Comparison of ENCODE assay signal across 11 cellular contexts in the genomic region with DNA sequence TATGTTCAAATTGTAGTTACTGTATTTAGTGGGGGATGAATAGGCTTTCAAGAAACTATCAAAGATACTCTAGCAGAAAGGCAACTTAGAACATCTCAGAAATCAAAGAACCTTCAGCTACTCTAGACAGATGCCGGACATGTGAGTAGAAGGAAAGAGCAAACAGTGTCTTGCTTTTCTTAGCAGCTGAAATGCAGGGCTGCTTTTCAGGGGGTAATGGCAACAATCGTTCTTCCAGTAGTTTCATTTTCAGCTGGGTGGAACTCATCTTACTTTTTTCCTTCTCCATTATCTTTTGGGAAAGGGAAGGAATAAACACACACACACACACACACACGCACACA.
DNase-seq lines count a peak whose midpoint lies in the region; ATAC-seq and TF ChIP-seq lines count a peak whose summit lies in the region.
"Had no signal": no experiment of that assay in that cellular context is flagged by ENCODE, and none has a peak within 500 bp of the region (broad histone marks: within the 10 kb centered on the region; RNA-seq: fewer than 3 reads in every experiment).

No MANE protein-coding gene starts in this region.

- H3K36me3 Mint-ChIP-seq in CD4-positive, alpha-beta memory T cell: no peaks in the 10 kb centered on the region
- H3K36me3 Mint-ChIP-seq in natural killer cell: no peaks in the 10 kb centered on the region

- no peak overlapping the region for H2BK120ac ChIP-seq in neuronal stem cell (ENCODE audit: low read depth, low read length)

- peak overlapping the region in 1 of 2 donors; percentile 25 for H3K4me3 ChIP-seq in CD4-positive, alpha-beta memory T cell (ENCODE audit: low read length in 2 of 2)
- H3K4me3 ChIP-seq in KMS-11 (IDR thresholded peaks at IDR 0.05; ENCODE audit: insufficient read depth, low read depth, low read length) (no peak overlapping the region), cardiac fibroblast (replicated peaks in 1 of 2; ENCODE audit: low read depth in 2 of 2, low read length in 2 of 2) (no peak overlapping the region), neuronal stem cell (ENCODE audit: low read length in 2 of 2) (no peak overlapping the region)
- H3K4me3 ChIP-seq: HAP-1 had no signal

- peak overlapping the region; percentile 75 to 91 (median 89) for H3K4me3 Mint-ChIP-seq in CD4-positive, alpha-beta memory T cell
- H3K4me3 Mint-ChIP-seq in natural killer cell: peak overlapping the region; percentile 86

- H3K27ac ChIP-seq in CD4-positive, alpha-beta memory T cell (ENCODE audit: low read depth, low read length): peak overlapping the region; percentile 16
- H3K27ac ChIP-seq in KMS-11 (peak overlapping the region; percentile 64; the same call in 1 of the 2 replicates), neuronal stem cell (replicated peaks; ENCODE audit: low read length) (no peak overlapping the region)

- peaks cover 35% of the 10 kb centered on the region for H3K4me1 ChIP-seq in CD4-positive, alpha-beta memory T cell (ENCODE audit: insufficient read depth, low read length)
- peaks cover 33% of the 10 kb centered on the region for H3K4me1 ChIP-seq in KMS-11 (ENCODE audit: low read depth, poor library complexity, severe bottlenecking)
- peaks cover 0 to 5% of the 10 kb centered on the region in 2 donors for H3K4me1 ChIP-seq in neuronal stem cell (ENCODE audit: control insufficient read depth in 2 of 2, insufficient read depth in 1 of 2, low read depth in 1 of 2, low read length in 2 of 2)

- peak in 1 of 5 donors; percentile 4 for DNase-seq in CD4-positive, alpha-beta memory T cell
- peak; percentile 8 to 45 for DNase-seq in cardiac fibroblast (ENCODE audit: low read depth in 2 of 2)
- no peak for DNase-seq in natural killer cell
- DNase-seq in NCI-H526 (lab: John Stamatoyannopoulos, UW): no peak
- DNase-seq in NOMO-1 treated with dmso at 0.1 percent for 144 hours (lab: John Stamatoyannopoulos, UW; ENCODE audit: unreplicated experiment): no peak
- no peak for DNase-seq in neuronal stem cell (ENCODE audit: low spot score)
- DNase-seq: amygdala, SK-N-SH had no signal

- H3K4me2 ChIP-seq in KMS-11 (peak overlapping the region; percentile 96; the same call in 1 of the 2 replicates), neuronal stem cell (ENCODE audit: insufficient read depth, low read length, poor library complexity, severe bottlenecking) (no peak overlapping the region)
- H3K4me2 ChIP-seq: SK-N-SH had no signal

- H3K36me3 ChIP-seq in CD4-positive, alpha-beta memory T cell (ENCODE audit: insufficient read depth, low read length): no peaks in the 10 kb centered on the region
- H3K36me3 ChIP-seq in KMS-11 (ENCODE audit: insufficient read depth): no peaks in the 10 kb centered on the region
- no peaks in the 10 kb centered on the region for H3K36me3 ChIP-seq in neuronal stem cell (replicated peaks in 1 of 2; ENCODE audit: control insufficient read depth in 2 of 2, insufficient read depth in 2 of 2, low read length in 2 of 2)
- H3K36me3 ChIP-seq: HAP-1 had no signal

- no peaks in the 10 kb centered on the region for H3K9me3 ChIP-seq in CD4-positive, alpha-beta memory T cell (ENCODE audit: control insufficient read depth in 1 of 2, low read length in 2 of 2)
- no peaks in the 10 kb centered on the region for H3K9me3 ChIP-seq in neuronal stem cell (replicated peaks in 1 of 2; ENCODE audit: control insufficient read depth in 2 of 2, insufficient read depth in 1 of 2, low read depth in 1 of 2, low read length in 2 of 2)
- H3K9me3 ChIP-seq: HAP-1, SK-N-SH had no signal

- no peak overlapping the region for H3K18ac ChIP-seq in neuronal stem cell (ENCODE audit: low read length)

- H2BK5ac ChIP-seq in neuronal stem cell (ENCODE audit: low read length): no peak overlapping the region

- POLR2A ChIA-PET in CD4-positive, alpha-beta memory T cell (lab: Charles Lee; ENCODE audit: partially characterized antibody): interaction anchor here (1.0 to 1.1 kb wide), 2 partner anchors 39 to 291 kb away, joined by 3 read pairs; no protein-coding TSS in a partner anchor

- H3K9me3 Mint-ChIP-seq in CD4-positive, alpha-beta memory T cell: no peaks in the 10 kb centered on the region
- H3K9me3 Mint-ChIP-seq in natural killer cell: no peaks in the 10 kb centered on the region

- no peak overlapping the region for H2BK12ac ChIP-seq in neuronal stem cell (ENCODE audit: low read length)

- no peaks in the 10 kb centered on the region for H3K27me3 Mint-ChIP-seq in CD4-positive, alpha-beta memory T cell
- H3K27me3 Mint-ChIP-seq in natural killer cell (ENCODE audit: low read depth in 2 of 2): peaks cover 10 to 20% of the 10 kb centered on the region in 2 donors

- H2AFZ ChIP-seq in KMS-11 (ENCODE audit: low read depth) (peak overlapping the region; percentile 65; the same call in 1 of the 2 replicates), neuronal stem cell (ENCODE audit: low read length) (no peak overlapping the region)

- H3K14ac ChIP-seq in neuronal stem cell (ENCODE audit: low read length): no peak overlapping the region

- H3K79me1 ChIP-seq in neuronal stem cell (ENCODE audit: low read depth, low read length): no peaks in the 10 kb centered on the region

- no CpG with 5 or more reads among the region's 3 CpGs for WGBS in neuronal stem cell (ENCODE audit: extremely low coverage in 2 of 2, insufficient read length in 2 of 2, insufficient replicate concordance in 1 of 2), 2 donors

- H4K8ac ChIP-seq in neuronal stem cell (ENCODE audit: low read depth, low read length): no peak overlapping the region

- no peak overlapping the region for H2BK15ac ChIP-seq in neuronal stem cell (ENCODE audit: low read length)

- H3K27ac Mint-ChIP-seq in CD4-positive, alpha-beta memory T cell: peak overlapping the region; percentile 49 to 91 (median 72)
- H3K27ac Mint-ChIP-seq in natural killer cell: peak overlapping the region; percentile 12 to 89

- no peaks in the 10 kb centered on the region for H4K20me1 ChIP-seq in KMS-11 (ENCODE audit: insufficient read depth)

- no peak for TF ChIP-seq CTCF in KMS-11 (conservative IDR thresholded peaks at IDR 0.05; ENCODE audit: low read depth, low read length)
- no peak for TF ChIP-seq CTCF in cardiac fibroblast (IDR thresholded peaks at IDR 0.05; ENCODE audit: low read depth, low read length)
- TF ChIP-seq CTCF in natural killer cell (IDR thresholded peaks at IDR 0.05): no peak

- no peaks in the 10 kb centered on the region for H3K79me2 ChIP-seq in KMS-11 (ENCODE audit: insufficient read depth, low read depth)

- CTCF ChIA-PET in CD4-positive, alpha-beta memory T cell (lab: Charles Lee; ENCODE audit: partially characterized antibody): interaction anchor here (0.9 to 1.3 kb wide), 2 partner anchors 9 to 17 kb away, joined by 3 read pairs; no protein-coding TSS in a partner anchor

- ATAC-seq in natural killer cell: peak; percentile 8 to 33 (median 19)
- ATAC-seq in SK-N-SH treated with all-trans-retinoic acid at 6 μM for 48 hours: no peak

- H3K23ac ChIP-seq in neuronal stem cell (ENCODE audit: low read depth, low read length, poor library complexity): no peak overlapping the region

- H3K4ac ChIP-seq in neuronal stem cell (ENCODE audit: low read length): no peak overlapping the region

- no peak overlapping the region for H2AK5ac ChIP-seq in neuronal stem cell (ENCODE audit: low read depth, low read length)

- H3K9ac ChIP-seq in KMS-11: peak overlapping the region; percentile 49; the same call in 1 of the 2 replicates
- H3K9ac ChIP-seq in neuronal stem cell (ENCODE audit: low read depth, low read length, poor library complexity): no peak overlapping the region
- H3K9ac ChIP-seq: SK-N-SH had no signal

- intact Hi-C loops in CD4-positive, alpha-beta memory T cell (cut with micrococcal nuclease): no loop called here
- intact Hi-C loops in natural killer cell (cut with micrococcal nuclease): no loop called here

- H3K4me1 Mint-ChIP-seq in CD4-positive, alpha-beta memory T cell: peaks cover 22 to 51% (median 38%) of the 10 kb centered on the region in 4 donors
- H3K4me1 Mint-ChIP-seq in natural killer cell: peaks cover 45 to 49% of the 10 kb centered on the region in 2 donors

- H3K27me3 ChIP-seq in CD4-positive, alpha-beta memory T cell (ENCODE audit: insufficient read depth, low read length): no peaks in the 10 kb centered on the region
- H3K27me3 ChIP-seq in KMS-11 (ENCODE audit: insufficient read depth, low read depth) (no peaks in the 10 kb centered on the region), neuronal stem cell (ENCODE audit: control insufficient read depth in 3 of 3, insufficient read depth in 3 of 3, low read depth in 1 of 3, low read length in 3 of 3) (no peaks in the 10 kb centered on the region)

- H4K91ac ChIP-seq in neuronal stem cell (ENCODE audit: low read depth, low read length, poor library complexity): no peak overlapping the region

TF ChIP-seq in SK-N-SH treated with all-trans-retinoic acid at 6 μM for 48 hours, 23 proteins besides CTCF, POLR2A, EP300 and RAD21 (continues in another document):
- TF ChIP-seq ZFP30 (CRISPR knock-in tag; IDR thresholded peaks at IDR 0.05) (no peak), GLIS3 (CRISPR knock-in tag; IDR thresholded peaks at IDR 0.05) (no peak), PPARA (CRISPR knock-in tag; IDR thresholded peaks at IDR 0.05; ENCODE audit: borderline replicate concordance) (no peak)
- TF ChIP-seq, protein P1, sequence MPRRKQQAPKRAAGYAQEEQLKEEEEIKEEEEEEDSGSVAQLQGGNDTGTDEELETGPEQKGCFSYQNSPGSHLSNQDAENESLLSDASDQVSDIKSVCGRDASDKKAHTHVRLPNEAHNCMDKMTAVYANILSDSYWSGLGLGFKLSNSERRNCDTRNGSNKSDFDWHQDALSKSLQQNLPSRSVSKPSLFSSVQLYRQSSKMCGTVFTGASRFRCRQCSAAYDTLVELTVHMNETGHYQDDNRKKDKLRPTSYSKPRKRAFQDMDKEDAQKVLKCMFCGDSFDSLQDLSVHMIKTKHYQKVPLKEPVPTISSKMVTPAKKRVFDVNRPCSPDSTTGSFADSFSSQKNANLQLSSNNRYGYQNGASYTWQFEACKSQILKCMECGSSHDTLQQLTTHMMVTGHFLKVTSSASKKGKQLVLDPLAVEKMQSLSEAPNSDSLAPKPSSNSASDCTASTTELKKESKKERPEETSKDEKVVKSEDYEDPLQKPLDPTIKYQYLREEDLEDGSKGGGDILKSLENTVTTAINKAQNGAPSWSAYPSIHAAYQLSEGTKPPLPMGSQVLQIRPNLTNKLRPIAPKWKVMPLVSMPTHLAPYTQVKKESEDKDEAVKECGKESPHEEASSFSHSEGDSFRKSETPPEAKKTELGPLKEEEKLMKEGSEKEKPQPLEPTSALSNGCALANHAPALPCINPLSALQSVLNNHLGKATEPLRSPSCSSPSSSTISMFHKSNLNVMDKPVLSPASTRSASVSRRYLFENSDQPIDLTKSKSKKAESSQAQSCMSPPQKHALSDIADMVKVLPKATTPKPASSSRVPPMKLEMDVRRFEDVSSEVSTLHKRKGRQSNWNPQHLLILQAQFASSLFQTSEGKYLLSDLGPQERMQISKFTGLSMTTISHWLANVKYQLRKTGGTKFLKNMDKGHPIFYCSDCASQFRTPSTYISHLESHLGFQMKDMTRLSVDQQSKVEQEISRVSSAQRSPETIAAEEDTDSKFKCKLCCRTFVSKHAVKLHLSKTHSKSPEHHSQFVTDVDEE (CRISPR knock-in tag; IDR thresholded peaks at IDR 0.05): no peak

Comparison
In these comparisons a context has a peak if more than half of its experiments do, and no peak if none do; other contexts are left out.
1. DNase-seq: peak in cardiac fibroblast (2 of 2); none in natural killer cell (single experiment), NCI-H526 (0 of 2), NOMO-1 treated with dmso at 0.1 percent for 144 hours (single experiment) and neuronal stem cell (single experiment).